Comparison of ENCODE assay signal across 1 cellular context in genomic region chr16:11686713-11687112, GRCh38.
TF ChIP-seq lines count a peak whose summit lies in the region.

No MANE protein-coding gene starts in this region.

TF ChIP-seq in GM12878, 131 proteins besides CTCF, POLR2A, EP300 and RAD21:
- TF ChIP-seq TCF12 (IDR thresholded peaks at IDR 0.05; ENCODE audit: low read depth, low read length) (no peak), CBX3 (IDR thresholded peaks at IDR 0.05; ENCODE audit: borderline replicate concordance, low read depth) (no peak), PML (IDR thresholded peaks at IDR 0.05; ENCODE audit: low read length) (no peak), CREM (IDR thresholded peaks at IDR 0.05; ENCODE audit: low read depth) (no peak)
